Comparison of ENCODE assay signal across 21 cellular contexts in the genomic region with DNA sequence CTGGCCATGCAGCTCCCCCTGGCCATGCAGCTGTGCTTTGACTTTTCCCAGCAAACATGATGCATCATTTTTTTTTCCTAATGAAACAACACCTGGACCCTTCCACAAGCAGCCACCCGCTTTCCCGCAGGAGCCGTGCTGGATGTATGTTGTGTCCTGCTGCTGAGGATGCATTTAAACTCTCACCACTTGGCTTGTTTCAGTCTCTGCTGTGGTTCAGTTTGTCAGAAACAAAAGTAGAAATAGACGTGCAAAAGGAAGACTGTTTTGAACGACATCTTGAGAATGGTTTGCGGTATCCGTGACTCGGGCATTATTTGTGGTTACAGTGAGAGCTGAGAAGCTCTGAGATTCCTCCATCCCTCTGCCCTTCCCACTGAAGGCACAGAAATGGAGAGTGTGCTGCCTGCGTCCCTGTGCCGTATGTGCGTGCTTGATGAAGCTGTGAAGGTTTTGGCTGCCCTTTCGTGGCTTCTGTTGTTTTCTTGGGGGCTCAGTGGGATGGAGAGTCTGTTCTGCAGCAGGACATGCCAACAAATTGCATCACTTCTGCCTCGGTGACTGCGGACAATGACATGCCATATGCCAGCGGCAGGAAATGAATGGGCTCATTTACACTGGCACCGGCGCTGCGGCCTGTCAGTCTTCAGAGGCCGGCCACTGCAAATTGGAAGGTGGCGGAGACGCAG.
A peak's percentile ranks its signal among the peaks of the same experiment; 100 is the strongest.
DNase-seq lines count a peak whose midpoint lies in the region; ATAC-seq, FAIRE-seq and TF ChIP-seq lines count a peak whose summit lies in the region.
"Had no signal": no experiment of that assay in that cellular context is flagged by ENCODE, and none has a peak within 500 bp of the region (broad histone marks: within the 10 kb centered on the region; RNA-seq: fewer than 3 reads in every experiment).

No MANE protein-coding gene starts in this region.

- no peak overlapping the region for H3K27ac ChIP-seq in heart right ventricle
- H3K27ac ChIP-seq: KMS-11, prostate gland had no signal

- intact Hi-C loops in heart right ventricle (cut with DNase I), result no loop called here

- peaks cover 0 to 23% (median 8%) of the 10 kb centered on the region in 7 donors for H3K27me3 ChIP-seq in heart right ventricle

- FAIRE-seq in frontal cortex (lab: Jason Lieb, UNC), result no peak
- FAIRE-seq: GM12878, GM19239, small intestine, TTC549 had no signal

- no peak overlapping the region for H3K4me3 ChIP-seq in heart right ventricle
- H3K4me3 ChIP-seq: GM12878, prostate gland had no signal

- ATAC-seq in heart right ventricle, result no peak
- ATAC-seq: GM12878; naive thymus-derived CD4-positive, alpha-beta T cell had no signal

- WGBS in heart right ventricle, 2 donors, result 76 to 82% methylated on average over 21 of the region's 21 CpGs

- no peak for TF ChIP-seq CTCF in heart right ventricle (IDR thresholded peaks at IDR 0.05)

- H3K9me3 ChIP-seq in heart right ventricle, result no peaks in the 10 kb centered on the region
- H3K9me3 ChIP-seq: prostate gland had no signal

- no peaks in the 10 kb centered on the region for H3K36me3 ChIP-seq in heart right ventricle
- H3K36me3 ChIP-seq: prostate gland had no signal

- peak; percentile 7 for DNase-seq in NCI-H1092 (lab: John Stamatoyannopoulos, UW)
- no peak for DNase-seq in NCI-H1092 treated with DMSO at 0.1 percent for 48 hours (lab: John Stamatoyannopoulos, UW)
- DNase-seq in RPMI7951 (ENCODE audit: low read depth), result peak; percentile 17
- peak; percentile 36 to 52 for DNase-seq in frontal cortex (ENCODE audit: low spot score in 2 of 2)
- DNase-seq in putamen (ENCODE audit: low spot score), result peak; percentile 16
- DNase-seq in stimulated activated naive CD4-positive, alpha-beta T cell (lab: John Stamatoyannopoulos, UW), result no peak
- DNase-seq in T1000 (lab: John Stamatoyannopoulos, UW), result no peak
- DNase-seq in heart right ventricle, result no peak
- DNase-seq: activated CD4-positive, alpha-beta T cell treated with anti-CD3 and anti-CD28 coated beads for 4 hours; activated effector memory CD4-positive, alpha-beta T cell treated with anti-CD3 and anti-CD28 coated beads, Interleukin-2, amount 50 U/mL, for 16 hours; GOT3; islet precursor cell; naive thymus-derived CD4-positive, alpha-beta T cell; NCI-H1048; stimulated activated CD4-positive, alpha-beta T cell treated with anti-CD3 and anti-CD28 coated beads, Interleukin-4, amount 100 ng/mL, for 1 hour had no signal

- H3K4me1 ChIP-seq in heart right ventricle, result no peaks in the 10 kb centered on the region
- H3K4me1 ChIP-seq: prostate gland had no signal

Comparison
In these comparisons a context has a peak if more than half of its experiments do, and no peak if none do; other contexts are left out.
1. DNase-seq: peak in NCI-H1092 (single experiment), RPMI7951 (single experiment), frontal cortex (2 of 2) and putamen (single experiment); none in NCI-H1092 treated with DMSO at 0.1 percent for 48 hours (single experiment), stimulated activated naive CD4-positive, alpha-beta T cell (0 of 6), T1000 (single experiment) and heart right ventricle (0 of 2).